Comparison of ENCODE assay signal across 18 cellular contexts in the genomic region with DNA sequence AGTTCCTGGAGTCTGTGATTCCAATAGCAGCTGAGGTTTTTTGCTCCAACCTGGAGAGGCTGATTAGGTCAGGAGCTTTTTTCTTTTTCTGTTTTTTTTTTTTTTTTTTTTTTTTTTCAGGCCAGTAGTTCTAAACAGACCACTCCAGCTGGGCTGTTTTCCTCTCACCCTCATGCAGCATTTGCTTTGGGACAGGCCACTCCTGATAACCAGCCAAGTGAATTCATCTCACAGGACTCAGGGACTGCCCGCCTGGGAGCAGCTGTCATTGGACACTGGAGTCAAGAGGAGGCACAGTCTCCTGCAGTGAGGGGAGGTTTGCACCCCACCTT. TPM values are rescaled to one million over a fixed set of nuclear protein-coding genes. Genes with fewer than 3 reads are reported as not detected.
A peak's percentile ranks its signal among the peaks of the same experiment; 100 is the strongest.
DNase-seq lines count a peak whose midpoint lies in the region; ATAC-seq, FAIRE-seq and TF ChIP-seq lines count a peak whose summit lies in the region.
"Had no signal": no experiment of that assay in that cellular context is flagged by ENCODE, and none has a peak within 500 bp of the region (broad histone marks: within the 10 kb centered on the region; RNA-seq: fewer than 3 reads in every experiment).

No MANE protein-coding gene starts in this region.

- no peaks in the 10 kb centered on the region for H3K9me3 ChIP-seq in ascending aorta
- no peaks in the 10 kb centered on the region for H3K9me3 ChIP-seq in lower lobe of right lung
- no peaks in the 10 kb centered on the region for H3K9me3 ChIP-seq in stomach smooth muscle (ENCODE audit: control insufficient read depth in 2 of 2, low read length in 2 of 2)

- H3K4me3 ChIP-seq in ascending aorta (no peak overlapping the region), lower lobe of right lung (no peak overlapping the region), stomach smooth muscle (ENCODE audit: low read length in 2 of 2) (no peak overlapping the region)

- peak; percentile 68 for DNase-seq in DMS79 (lab: John Stamatoyannopoulos, UW)
- DNase-seq in DMS79 treated with DMSO at 0.1 percent for 48 hours (lab: John Stamatoyannopoulos, UW), result no peak
- DNase-seq in ascending aorta (ENCODE audit: low spot score in 2 of 2), result no peak
- no peak for DNase-seq in lower lobe of right lung
- DNase-seq in GM12892 (ENCODE audit: insufficient read length), result no peak
- DNase-seq in effector CD4-positive, alpha-beta T cell, result no peak
- DNase-seq in MV-4-11 (lab: John Stamatoyannopoulos, UW), result no peak
- DNase-seq: 8988T; activated CD4-positive, alpha-beta T cell treated with anti-CD3 and anti-CD28 coated beads, Interleukin-2, amount 50 U/mL, for 1 hour; activated naive CD4-positive, alpha-beta T cell treated with anti-CD3 and anti-CD28 coated beads for 36 hours; activated T-cell treated with anti-CD3 and anti-CD28 coated beads for 4 hours; foreskin melanocyte; stimulated activated CD4-positive, alpha-beta T cell treated with anti-CD3 and anti-CD28 coated beads, Interleukin-2, amount 100 ng/mL, for 48 hours; substantia nigra; T-helper 1 cell had no signal

- no peak for FAIRE-seq in GM12892 (lab: Jason Lieb, UNC)
- FAIRE-seq: colon had no signal

- TF ChIP-seq POLR2A in GM12892 (IDR thresholded peaks at IDR 0.05; ENCODE audit: low read depth, low read length), result no peak

- H3K4me1 ChIP-seq in ascending aorta (peaks cover 16 to 55% of the 10 kb centered on the region in 2 donors), lower lobe of right lung (peaks cover 82% of the 10 kb centered on the region), stomach smooth muscle (ENCODE audit: control insufficient read depth, insufficient read depth, low read length) (peaks cover 73% of the 10 kb centered on the region)

- TF ChIP-seq CTCF in ascending aorta (IDR thresholded peaks at IDR 0.05) (no peak), lower lobe of right lung (IDR thresholded peaks at IDR 0.05) (no peak)

- peak; percentile 27 to 40 for ATAC-seq in lower lobe of right lung

- intact Hi-C loops in ascending aorta (cut with DNase I) (loop anchor here (10.0 kb wide), 1 partner anchor 1716 kb away; a partner anchor contains a TSS), lower lobe of right lung (cut with DNase I) (no loop called here)

- no peak overlapping the region for H3K9ac ChIP-seq in stomach smooth muscle (ENCODE audit: low read length in 2 of 2)
- H3K9ac ChIP-seq: KMS-11 had no signal

- no peaks in the 10 kb centered on the region for H3K27me3 ChIP-seq in ascending aorta
- no peaks in the 10 kb centered on the region for H3K27me3 ChIP-seq in lower lobe of right lung (ENCODE audit: low read depth)
- H3K27me3 ChIP-seq in stomach smooth muscle (ENCODE audit: control insufficient read depth in 1 of 2, insufficient read depth in 2 of 2, low read length in 2 of 2), result no peaks in the 10 kb centered on the region

- peaks cover 7 to 14% of the 10 kb centered on the region in 2 donors for H3K36me3 ChIP-seq in ascending aorta
- H3K36me3 ChIP-seq in lower lobe of right lung, result peaks cover 15% of the 10 kb centered on the region
- peaks cover 5 to 11% of the 10 kb centered on the region in 2 donors for H3K36me3 ChIP-seq in stomach smooth muscle (ENCODE audit: control insufficient read depth in 2 of 2, insufficient read depth in 2 of 2, low read length in 2 of 2)

- peak overlapping the region; percentile 81 to 92 for H3K27ac ChIP-seq in ascending aorta
- peak overlapping the region; percentile 61 for H3K27ac ChIP-seq in lower lobe of right lung
- H3K27ac ChIP-seq in stomach smooth muscle (ENCODE audit: low read length), result peak overlapping the region; percentile 82
- H3K27ac ChIP-seq: KMS-11 had no signal

RNA-seq across cellular contexts. Expression of a gene that starts 22.9 kb away (rescaled TPM):
- total RNA-seq in ascending aorta (33.0 TPM), lower lobe of right lung (83.9 TPM)
- 1.5 TPM for polyA plus RNA-seq in GM12892 (2012; ENCODE audit: missing spikeins)
